10 cellular contexts compared by ENCODE assay signal in the genomic region with DNA sequence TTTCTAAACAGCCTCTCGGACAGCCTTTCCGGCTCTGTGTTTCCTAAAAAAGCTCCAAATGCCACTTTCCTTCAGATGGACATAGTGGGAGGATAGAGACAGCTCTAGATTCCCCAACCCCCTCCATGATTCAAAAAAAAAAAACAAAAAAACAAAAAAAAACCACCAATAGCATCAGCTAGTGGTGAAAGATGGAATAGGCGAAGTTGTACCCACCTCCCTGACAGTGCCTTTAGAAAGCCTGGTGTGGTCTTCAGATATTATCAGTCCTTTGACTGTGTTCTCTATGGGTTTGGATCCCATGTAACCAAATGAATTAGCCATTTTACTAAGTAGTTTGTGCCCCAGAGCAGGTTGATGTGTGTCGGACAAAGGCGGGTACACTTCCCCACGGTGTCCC.
DNase-seq lines count a peak whose midpoint lies in the region; ATAC-seq, FAIRE-seq and TF ChIP-seq lines count a peak whose summit lies in the region.
"Had no signal": no experiment of that assay in that cellular context is flagged by ENCODE, and none has a peak within 500 bp of the region (broad histone marks: within the 10 kb centered on the region; RNA-seq: fewer than 3 reads in every experiment).

No MANE protein-coding gene starts in this region.

- no peak for FAIRE-seq in small intestine (lab: Jason Lieb, UNC)
- FAIRE-seq: RCC 7860 had no signal

- H3K4me3 ChIP-seq in KMS-11 (IDR thresholded peaks at IDR 0.05; ENCODE audit: insufficient read depth, low read depth, low read length) (no peak overlapping the region), astrocyte of the spinal cord (ENCODE audit: low read depth, low read length) (no peak overlapping the region), neural cell (ENCODE audit: low read length) (no peak overlapping the region), small intestine (ENCODE audit: low read depth in 1 of 2, low read length in 2 of 2) (no peak overlapping the region)
- H3K4me3 ChIP-seq: vagina had no signal

- H3K4me1 ChIP-seq in KMS-11 (ENCODE audit: low read depth, poor library complexity, severe bottlenecking) (no peaks in the 10 kb centered on the region), small intestine (ENCODE audit: control insufficient read depth in 2 of 2, insufficient read depth in 1 of 2, low read depth in 1 of 2, low read length in 1 of 2) (no peaks in the 10 kb centered on the region)
- H3K4me1 ChIP-seq: vagina had no signal

- H3K9me3 ChIP-seq in neural cell (ENCODE audit: low read length) (no peaks in the 10 kb centered on the region), small intestine (ENCODE audit: control insufficient read depth, low read depth) (no peaks in the 10 kb centered on the region)
- H3K9me3 ChIP-seq: vagina had no signal

- H3F3A ChIP-seq in neural cell (ENCODE audit: insufficient read depth, low read length, poor library complexity, severe bottlenecking) = no peaks in the 10 kb centered on the region

- H3K9me2 ChIP-seq in neural cell (ENCODE audit: insufficient read depth, low read length) = no peaks in the 10 kb centered on the region

- no peaks in the 10 kb centered on the region for H4K20me1 ChIP-seq in KMS-11 (ENCODE audit: insufficient read depth)
- H4K20me1 ChIP-seq in neural cell (ENCODE audit: insufficient read depth) = no peaks in the 10 kb centered on the region

- H2AFZ ChIP-seq in KMS-11 (ENCODE audit: low read depth) (no peak overlapping the region), neural cell (ENCODE audit: low read depth, low read length) (no peak overlapping the region)

- H3K4me2 ChIP-seq in KMS-11 = no peak overlapping the region
- H3K4me2 ChIP-seq in neural cell (ENCODE audit: low read length) = no peak overlapping the region

- H3K9ac ChIP-seq in KMS-11 (no peak overlapping the region), neural cell (ENCODE audit: low read length) (no peak overlapping the region)

- peak; percentile 61 for TF ChIP-seq CTCF in KMS-11 (conservative IDR thresholded peaks at IDR 0.05; ENCODE audit: low read depth, low read length)
- TF ChIP-seq CTCF in astrocyte of the spinal cord (IDR thresholded peaks at IDR 0.05; ENCODE audit: low read depth, low read length) = peak; percentile 43
- TF ChIP-seq CTCF in neural cell (IDR thresholded peaks at IDR 0.05; ENCODE audit: poor library complexity, severe bottlenecking) = peak; percentile 53

- DNase-seq in NCI-H146 (lab: John Stamatoyannopoulos, UW) (peak; percentile 7), NCI-H146 treated with DMSO at 0.1 percent for 48 hours (lab: John Stamatoyannopoulos, UW; ENCODE audit: unreplicated experiment) (no peak), astrocyte of the spinal cord (ENCODE audit: low read depth, low spot score) (no peak), small intestine (no peak)

- no peak for TF ChIP-seq EP300 in neural cell (conservative IDR thresholded peaks at IDR 0.05; ENCODE audit: poor library complexity, severe bottlenecking)

- in situ Hi-C loops in astrocyte of the spinal cord (cut with HindIII; ENCODE audit: low sequenced_read_pairs) = no loop called here

- H3K36me3 ChIP-seq in KMS-11 (ENCODE audit: insufficient read depth) = no peaks in the 10 kb centered on the region
- H3K36me3 ChIP-seq in neural cell (ENCODE audit: insufficient read depth, low read length) = no peaks in the 10 kb centered on the region
- H3K36me3 ChIP-seq in small intestine (ENCODE audit: control insufficient read depth in 2 of 2, insufficient read depth in 2 of 2, low read length in 2 of 2) = no peaks in the 10 kb centered on the region
- H3K36me3 ChIP-seq: vagina had no signal

- H3K79me2 ChIP-seq in KMS-11 (ENCODE audit: insufficient read depth, low read depth) = no peaks in the 10 kb centered on the region
- H3K79me2 ChIP-seq in neural cell (replicated peaks; ENCODE audit: insufficient read depth, low read length) = no peaks in the 10 kb centered on the region

- no peak overlapping the region for H3K27ac ChIP-seq in KMS-11
- no peak overlapping the region for H3K27ac ChIP-seq in neural cell (ENCODE audit: low read length)
- H3K27ac ChIP-seq in small intestine (ENCODE audit: low read depth in 1 of 2, low read length in 1 of 2) = no peak overlapping the region
- H3K27ac ChIP-seq: vagina had no signal

- WGBS in small intestine, 3 donors = 70 to 87% (median 75%) methylated on average over 6 of the region's 6 CpGs

- TF ChIP-seq RAD21 in neural cell (conservative IDR thresholded peaks at IDR 0.05) = peak; percentile 36

- ATAC-seq in HG03378 (IDR thresholded peaks at IDR 0.05; ENCODE audit: unreplicated experiment) (no peak), HG03095 (IDR thresholded peaks at IDR 0.05; ENCODE audit: unreplicated experiment) (no peak)

- no peaks in the 10 kb centered on the region for H3K27me3 ChIP-seq in KMS-11 (ENCODE audit: insufficient read depth, low read depth)
- H3K27me3 ChIP-seq in neural cell (ENCODE audit: insufficient read depth, low read depth, low read length) = no peaks in the 10 kb centered on the region
- peaks cover 0 to 5% of the 10 kb centered on the region in 2 donors for H3K27me3 ChIP-seq in small intestine (ENCODE audit: control insufficient read depth in 2 of 2, insufficient read depth in 2 of 2, low read length in 2 of 2)
- H3K27me3 ChIP-seq: vagina had no signal

TF ChIP-seq in neural cell, 6 proteins besides CTCF, POLR2A, EP300 and RAD21:
- no peak for TF ChIP-seq MXI1 (conservative IDR thresholded peaks at IDR 0.05; ENCODE audit: poor library complexity, severe bottlenecking)
- no peak for TF ChIP-seq SMC3 (conservative IDR thresholded peaks at IDR 0.05; ENCODE audit: poor library complexity)
- no peak for TF ChIP-seq TAF1 (IDR thresholded peaks at IDR 0.05; ENCODE audit: low read depth)
- no peak for TF ChIP-seq POLR2AphosphoS5 (IDR thresholded peaks at IDR 0.05)
- TF ChIP-seq, protein P1, sequence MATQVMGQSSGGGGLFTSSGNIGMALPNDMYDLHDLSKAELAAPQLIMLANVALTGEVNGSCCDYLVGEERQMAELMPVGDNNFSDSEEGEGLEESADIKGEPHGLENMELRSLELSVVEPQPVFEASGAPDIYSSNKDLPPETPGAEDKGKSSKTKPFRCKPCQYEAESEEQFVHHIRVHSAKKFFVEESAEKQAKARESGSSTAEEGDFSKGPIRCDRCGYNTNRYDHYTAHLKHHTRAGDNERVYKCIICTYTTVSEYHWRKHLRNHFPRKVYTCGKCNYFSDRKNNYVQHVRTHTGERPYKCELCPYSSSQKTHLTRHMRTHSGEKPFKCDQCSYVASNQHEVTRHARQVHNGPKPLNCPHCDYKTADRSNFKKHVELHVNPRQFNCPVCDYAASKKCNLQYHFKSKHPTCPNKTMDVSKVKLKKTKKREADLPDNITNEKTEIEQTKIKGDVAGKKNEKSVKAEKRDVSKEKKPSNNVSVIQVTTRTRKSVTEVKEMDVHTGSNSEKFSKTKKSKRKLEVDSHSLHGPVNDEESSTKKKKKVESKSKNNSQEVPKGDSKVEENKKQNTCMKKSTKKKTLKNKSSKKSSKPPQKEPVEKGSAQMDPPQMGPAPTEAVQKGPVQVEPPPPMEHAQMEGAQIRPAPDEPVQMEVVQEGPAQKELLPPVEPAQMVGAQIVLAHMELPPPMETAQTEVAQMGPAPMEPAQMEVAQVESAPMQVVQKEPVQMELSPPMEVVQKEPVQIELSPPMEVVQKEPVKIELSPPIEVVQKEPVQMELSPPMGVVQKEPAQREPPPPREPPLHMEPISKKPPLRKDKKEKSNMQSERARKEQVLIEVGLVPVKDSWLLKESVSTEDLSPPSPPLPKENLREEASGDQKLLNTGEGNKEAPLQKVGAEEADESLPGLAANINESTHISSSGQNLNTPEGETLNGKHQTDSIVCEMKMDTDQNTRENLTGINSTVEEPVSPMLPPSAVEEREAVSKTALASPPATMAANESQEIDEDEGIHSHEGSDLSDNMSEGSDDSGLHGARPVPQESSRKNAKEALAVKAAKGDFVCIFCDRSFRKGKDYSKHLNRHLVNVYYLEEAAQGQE (IDR thresholded peaks at IDR 0.05; ENCODE audit: borderline replicate concordance) = no peak
- TF ChIP-seq EZH2 (IDR thresholded peaks at IDR 0.05; ENCODE audit: borderline replicate concordance, insufficient read depth, low read length, poor library complexity, severe bottlenecking) = no peak
